In genomic region chr6:134223761-134224445, GRCh38 we compare ENCODE assay signal across 21 cellular contexts.
DNase-seq lines count a peak whose midpoint lies in the region; ATAC-seq and TF ChIP-seq lines count a peak whose summit lies in the region.
"Had no signal": no experiment of that assay in that cellular context is flagged by ENCODE, and none has a peak within 500 bp of the region (broad histone marks: within the 10 kb centered on the region; RNA-seq: fewer than 3 reads in every experiment).

No MANE protein-coding gene starts in this region.

- no peak overlapping the region for H2BK12ac ChIP-seq in mesenchymal stem cell (ENCODE audit: low read length in 2 of 2)

- H3K27ac ChIP-seq in SU-DHL-6 (ENCODE audit: low read depth, low read length) (peak overlapping the region; percentile 94), mesenchymal stem cell (ENCODE audit: low read length, poor library complexity, severe bottlenecking) (peak overlapping the region; percentile 93)
- H3K27ac ChIP-seq: ascending aorta, upper lobe of right lung had no signal

- no peak overlapping the region for H3K27ac Mint-ChIP-seq in natural killer cell
- H3K27ac Mint-ChIP-seq: activated naive CD4-positive, alpha-beta T cell treated with anti-CD3 and anti-CD28 coated beads, Interleukin-2, amount 50 U/mL, for 24 hours; activated T-helper 1 cell treated with anti-CD3 and anti-CD28 coated beads, Interleukin-12 subunit alpha, Interleukin-12 subunit beta, Interleukin-2, Interleukin-4 antibody, amounts not matched to agents 30 ng/mL and 10 ng/mL and 1 ng/mL, durations not matched to agents 14 hours and 24 hours and 36 hours; CD14-positive monocyte; progenitor cell of endocrine pancreas had no signal

- H2BK120ac ChIP-seq in mesenchymal stem cell (ENCODE audit: low read depth, low read length), result no peak overlapping the region

- no peaks in the 10 kb centered on the region for H3K4me1 Mint-ChIP-seq in natural killer cell
- H3K4me1 Mint-ChIP-seq: activated naive CD4-positive, alpha-beta T cell treated with anti-CD3 and anti-CD28 coated beads, Interleukin-2, amount 50 U/mL, for 24 hours; central memory CD8-positive, alpha-beta T cell had no signal

- H3K79me2 ChIP-seq in SU-DHL-6 (ENCODE audit: insufficient read depth, low read length), result peaks cover 6% of the 10 kb centered on the region

- DNase-seq in AG20443 (ENCODE audit: low spot score) (peak; percentile 31), fibroblast of peridontal ligament (ENCODE audit: extremely low read depth) (peak; percentile 58), mesenchymal stem cell (no peak), NCI-H82 (lab: John Stamatoyannopoulos, UW) (no peak), natural killer cell (no peak), GM19238 (ENCODE audit: insufficient read length, low spot score) (no peak), amniotic stem cell (lab: John Stamatoyannopoulos, UW) (no peak)
- DNase-seq: EL, islet precursor cell, NCI-H1105 treated with DMSO at 0.1 percent for 48 hours, NCI-H2081 treated with DMSO at 0.1 percent for 48 hours, T-helper 9 cell, upper lobe of right lung had no signal

- H4K8ac ChIP-seq in mesenchymal stem cell (ENCODE audit: low read length), result no peak overlapping the region

- no peak overlapping the region for H3K18ac ChIP-seq in mesenchymal stem cell (ENCODE audit: low read depth in 1 of 2, low read length in 2 of 2)

- H3K14ac ChIP-seq in mesenchymal stem cell (ENCODE audit: low read length in 2 of 2), result no peak overlapping the region

- H3K79me1 ChIP-seq in mesenchymal stem cell (replicated peaks; ENCODE audit: low read length, poor library complexity, severe bottlenecking), result no peaks in the 10 kb centered on the region

- no peaks in the 10 kb centered on the region for H3K36me3 Mint-ChIP-seq in natural killer cell
- H3K36me3 Mint-ChIP-seq: activated naive CD4-positive, alpha-beta T cell treated with anti-CD3 and anti-CD28 coated beads, Interleukin-2, amount 50 U/mL, for 24 hours had no signal

- intact Hi-C loops in natural killer cell (cut with micrococcal nuclease), result no loop called here

- peaks cover 60% of the 10 kb centered on the region for H3F3A ChIP-seq in SU-DHL-6 (ENCODE audit: insufficient read depth)

- H3K4me2 ChIP-seq in SU-DHL-6 (ENCODE audit: low read depth, low read length, poor library complexity, severe bottlenecking) (peak overlapping the region; percentile 21), mesenchymal stem cell (ENCODE audit: low read length, poor library complexity, severe bottlenecking) (no peak overlapping the region)

- H3K4me3 ChIP-seq in SU-DHL-6 (ENCODE audit: insufficient read depth, low read length, poor library complexity, severe bottlenecking) (no peak overlapping the region), mesenchymal stem cell (ENCODE audit: insufficient read depth in 1 of 2, low read depth in 1 of 2, low read length in 2 of 2) (peak overlapping the region in 1 of 2 experiments; percentile 29)
- H3K4me3 ChIP-seq: ascending aorta, upper lobe of right lung had no signal

- TF ChIP-seq CTCF in SU-DHL-6 (IDR thresholded peaks at IDR 0.05; ENCODE audit: insufficient read depth, low read length, poor library complexity, severe bottlenecking) (no peak), natural killer cell (IDR thresholded peaks at IDR 0.05) (no peak)

- peaks cover 6% of the 10 kb centered on the region for H3K4me1 ChIP-seq in mesenchymal stem cell (ENCODE audit: control insufficient read depth, insufficient read depth, low read depth, low read length)
- H3K4me1 ChIP-seq: ascending aorta, upper lobe of right lung had no signal

- H2BK15ac ChIP-seq in mesenchymal stem cell (ENCODE audit: low read depth, poor library complexity, severe bottlenecking), result no peak overlapping the region

- no peaks in the 10 kb centered on the region for H3K9me3 Mint-ChIP-seq in natural killer cell
- H3K9me3 Mint-ChIP-seq: activated naive CD4-positive, alpha-beta T cell treated with anti-CD3 and anti-CD28 coated beads, Interleukin-2, amount 50 U/mL, for 24 hours; activated T-helper 1 cell treated with anti-CD3 and anti-CD28 coated beads, Interleukin-12 subunit alpha, Interleukin-12 subunit beta, Interleukin-2, Interleukin-4 antibody, amounts not matched to agents 30 ng/mL and 10 ng/mL and 1 ng/mL, durations not matched to agents 14 hours and 24 hours and 36 hours; central memory CD8-positive, alpha-beta T cell had no signal

- no peaks in the 10 kb centered on the region for H3K9me2 ChIP-seq in SU-DHL-6 (replicated peaks; ENCODE audit: insufficient read depth, low read length)

- H3K23ac ChIP-seq in mesenchymal stem cell (ENCODE audit: low read length in 2 of 2), result no peak overlapping the region

- no peak overlapping the region for H3K4me3 Mint-ChIP-seq in natural killer cell
- H3K4me3 Mint-ChIP-seq: activated naive CD4-positive, alpha-beta T cell treated with anti-CD3 and anti-CD28 coated beads, Interleukin-2, amount 50 U/mL, for 24 hours; activated T-helper 1 cell treated with anti-CD3 and anti-CD28 coated beads, Interleukin-12 subunit alpha, Interleukin-12 subunit beta, Interleukin-2, Interleukin-4 antibody, amounts not matched to agents 30 ng/mL and 10 ng/mL and 1 ng/mL, durations not matched to agents 14 hours and 24 hours and 36 hours; CD14-positive monocyte; central memory CD8-positive, alpha-beta T cell had no signal

- no peak for ATAC-seq in natural killer cell
- ATAC-seq: HCT116, upper lobe of right lung had no signal

- WGBS in mesenchymal stem cell, result 100% methylated on average over 2 of the region's 4 CpGs

- no peak overlapping the region for H2BK5ac ChIP-seq in mesenchymal stem cell (ENCODE audit: low read depth, low read length, poor library complexity, severe bottlenecking)

- H2AK5ac ChIP-seq in mesenchymal stem cell (ENCODE audit: low read length, severe bottlenecking), result no peak overlapping the region

- no peak overlapping the region for H2AFZ ChIP-seq in SU-DHL-6 (ENCODE audit: low read depth, low read length, severe bottlenecking)
- no peak overlapping the region for H2AFZ ChIP-seq in mesenchymal stem cell (ENCODE audit: low read depth, low read length)

- no peaks in the 10 kb centered on the region for H3K36me3 ChIP-seq in SU-DHL-6 (ENCODE audit: low read length)
- H3K36me3 ChIP-seq in mesenchymal stem cell (ENCODE audit: control insufficient read depth in 1 of 2, insufficient read depth in 2 of 2, low read depth in 1 of 2, low read length in 2 of 2), result no peaks in the 10 kb centered on the region
- H3K36me3 ChIP-seq: ascending aorta, upper lobe of right lung had no signal

- H3K27me3 ChIP-seq in SU-DHL-6 (ENCODE audit: low read length), result no peaks in the 10 kb centered on the region
- H3K27me3 ChIP-seq in mesenchymal stem cell (ENCODE audit: control insufficient read depth in 1 of 2, insufficient read depth in 1 of 2, low read length in 2 of 2), result no peaks in the 10 kb centered on the region
- H3K27me3 ChIP-seq: ascending aorta, upper lobe of right lung had no signal

- no peaks in the 10 kb centered on the region for H3K27me3 Mint-ChIP-seq in natural killer cell (ENCODE audit: low read depth in 2 of 2)
- H3K27me3 Mint-ChIP-seq: activated naive CD4-positive, alpha-beta T cell treated with anti-CD3 and anti-CD28 coated beads, Interleukin-2, amount 50 U/mL, for 24 hours; central memory CD8-positive, alpha-beta T cell; progenitor cell of endocrine pancreas had no signal

- no peak overlapping the region for H4K91ac ChIP-seq in mesenchymal stem cell (ENCODE audit: low read length)

- H3K9me3 ChIP-seq in SU-DHL-6 (ENCODE audit: insufficient read depth, low read length), result no peaks in the 10 kb centered on the region
- H3K9me3 ChIP-seq in mesenchymal stem cell (ENCODE audit: control insufficient read depth, low read length), result no peaks in the 10 kb centered on the region
- H3K9me3 ChIP-seq: ascending aorta, upper lobe of right lung had no signal

- H4K20me1 ChIP-seq in SU-DHL-6 (ENCODE audit: low read depth, low read length), result no peaks in the 10 kb centered on the region

- H3K4ac ChIP-seq in mesenchymal stem cell (ENCODE audit: low read depth in 1 of 2, low read length in 2 of 2), result no peak overlapping the region

- H3K9ac ChIP-seq in SU-DHL-6 (ENCODE audit: low read length) (no peak overlapping the region), mesenchymal stem cell (ENCODE audit: low read length) (no peak overlapping the region)

Comparison
In these comparisons a context has a peak if more than half of its experiments do, and no peak if none do; other contexts are left out.
1. DNase-seq: peak in AG20443 (single experiment) and fibroblast of peridontal ligament (single experiment); none in mesenchymal stem cell (single experiment), NCI-H82 (single experiment), natural killer cell (single experiment), GM19238 (single experiment) and amniotic stem cell (single experiment).